ENCODE assay signal across 8 cellular contexts in the genomic region with DNA sequence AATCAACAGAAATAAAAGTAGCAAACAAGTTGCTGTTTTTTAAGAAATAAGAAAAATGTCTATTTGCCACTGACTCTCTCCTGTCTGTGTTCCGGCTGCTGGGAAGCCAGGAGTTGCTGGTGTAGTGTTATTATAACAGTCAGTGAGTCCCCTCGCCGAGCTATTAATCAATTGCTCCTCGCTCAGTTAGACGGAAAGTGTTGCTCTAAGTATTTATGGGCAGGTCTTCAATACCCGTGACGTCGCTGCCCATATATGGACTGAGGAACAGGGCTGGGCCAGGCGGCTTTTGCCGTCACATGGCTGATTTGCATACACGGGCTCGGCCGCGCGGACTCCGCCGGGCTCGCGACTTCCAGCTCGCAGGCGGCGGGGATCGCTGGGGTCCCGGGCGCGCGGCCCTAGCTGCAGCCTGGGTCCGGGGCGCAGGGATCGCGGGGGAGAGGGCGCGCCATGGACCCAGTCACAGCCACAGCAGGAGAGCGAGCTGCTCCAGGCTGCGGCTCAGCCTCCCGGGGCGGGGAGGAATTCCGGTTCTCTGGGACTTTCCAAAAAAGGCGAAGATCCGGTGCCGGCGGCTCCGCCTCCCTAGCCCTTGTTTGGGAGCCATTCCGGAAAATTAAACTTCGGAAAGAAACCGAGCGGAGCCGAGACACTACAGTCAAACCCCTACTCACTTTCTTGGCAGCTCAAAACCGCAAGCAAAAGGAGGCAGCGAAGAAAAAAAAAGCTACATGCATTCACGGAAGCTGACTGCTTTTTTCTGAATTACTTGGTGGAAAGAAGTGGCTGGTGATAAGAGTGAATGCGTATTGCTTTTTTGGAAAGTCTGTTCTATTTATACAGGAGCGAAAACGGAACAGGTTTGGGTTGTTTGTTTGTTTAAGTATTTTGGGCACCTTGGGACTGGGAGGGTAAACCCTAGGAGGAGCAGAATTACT. TPM values are rescaled to one million over a fixed set of nuclear protein-coding genes. Genes with fewer than 3 reads are reported as not detected.
DNase-seq lines count a peak whose midpoint lies in the region; ATAC-seq and TF ChIP-seq lines count a peak whose summit lies in the region.

A gene (minus strand): TSS at position 188 of the 941 bp plus-strand sequence. CDS start 337 bp downstream, outside the sequence.

- peak within 1 kb of the TSS; percentile 93 to 95 for H3K27ac Mint-ChIP-seq in natural killer cell

- peak within 1 kb of the TSS; percentile 98 for H3K4me3 Mint-ChIP-seq in natural killer cell

- H3K27me3 Mint-ChIP-seq in natural killer cell (ENCODE audit: low read depth in 2 of 2), result peaks cover 22 to 31% of the 10 kb centered on the region in 2 donors

- POLR2A ChIA-PET in RWPE1 (lab: Yijun Ruan, JAX; ENCODE audit: low non-redundant PET), result no interaction called here

- H3K4me1 Mint-ChIP-seq in natural killer cell, result peaks cover 60 to 67% of the 10 kb centered on the region in 2 donors

- intact Hi-C loops in natural killer cell (cut with micrococcal nuclease), result loop anchor here (1.0 to 5.0 kb wide), 9 partner anchors 11 to 379 kb away; a partner anchor contains a TSS

- H3K9me3 Mint-ChIP-seq in natural killer cell, result no peaks in the 10 kb centered on the region

- H3K36me3 Mint-ChIP-seq in natural killer cell, result no peaks in the 10 kb centered on the region

- CTCF ChIA-PET in RWPE1 (lab: Yijun Ruan, JAX), result interaction anchor here (0.6 to 1.5 kb wide), 4 partner anchors 12 to 864 kb away, joined by 3 to 6 read pairs (median 4); a partner anchor contains a TSS

- peak within 1 kb of the TSS; percentile 57 for H3K27ac ChIP-seq in KOPT-K1 (ENCODE audit: low read depth, low read length, poor library complexity, severe bottlenecking)
- H3K27ac ChIP-seq in RWPE1, result peak within 1 kb of the TSS; percentile 68

- no peaks in the 10 kb centered on the region for H3K36me3 ChIP-seq in KOPT-K1 (ENCODE audit: insufficient read depth, low read length)

- TF ChIP-seq CTCF in RWPE1 (conservative IDR thresholded peaks at IDR 0.05; ENCODE audit: low read depth) (no peak), fibroblast of mammary gland (conservative IDR thresholded peaks at IDR 0.05; ENCODE audit: control insufficient read depth, insufficient read depth, low read depth, low read length) (no peak), natural killer cell (IDR thresholded peaks at IDR 0.05) (no peak)

- H3K4me3 ChIP-seq in fibroblast of mammary gland (ENCODE audit: control insufficient read depth, low read depth, low read length), result peak within 1 kb of the TSS; percentile 53

- ATAC-seq in GM21786 (IDR thresholded peaks at IDR 0.05; ENCODE audit: unreplicated experiment) (peak; percentile 78), natural killer cell (peak; percentile 75 to 91 (median 81))

- DNase-seq in DMS79 treated with DMSO at 0.1 percent for 48 hours (lab: John Stamatoyannopoulos, UW) (peak; percentile 49), RWPE1 (ENCODE audit: low spot score) (peak; percentile 90), fibroblast of mammary gland (ENCODE audit: low read depth) (peak; percentile 92), natural killer cell (peak; percentile 91)
- peak; percentile 92 for DNase-seq in activated T-helper 9 cell treated with anti-CD3 and anti-CD28 coated beads, Interleukin-2, amount 50 U/mL, for 16 hours (ENCODE audit: low read depth)
- peak; percentile 92 to 99 (median 97) for DNase-seq in stimulated activated naive CD4-positive, alpha-beta T cell (lab: John Stamatoyannopoulos, UW)

- no peaks in the 10 kb centered on the region for H3K9me3 ChIP-seq in KOPT-K1 (ENCODE audit: insufficient read depth, low read length, poor library complexity, severe bottlenecking)

RNA-seq across cellular contexts. Expression of the gene that starts here (rescaled TPM):
- 10 to 100 TPM; 10.0 to 17.2 (median 12.8) TPM for total RNA-seq in natural killer cell

Comparison
In these comparisons a context has a peak if more than half of its experiments do, and no peak if none do; other contexts are left out.
1. Peak in every context shown above with its lines: DNase-seq, ATAC-seq, H3K4me3 ChIP-seq and H3K27ac ChIP-seq.